10 cellular contexts compared by ENCODE assay signal in genomic region chr6:156395276-156395675, GRCh38.
DNase-seq lines count a peak whose midpoint lies in the region; ATAC-seq and TF ChIP-seq lines count a peak whose summit lies in the region.
"Had no signal": no experiment of that assay in that cellular context is flagged by ENCODE, and none has a peak within 500 bp of the region (broad histone marks: within the 10 kb centered on the region; RNA-seq: fewer than 3 reads in every experiment).

No MANE protein-coding gene starts in this region.

- H3K27me3 ChIP-seq in ovary: no peaks in the 10 kb centered on the region

- H3K4me1 ChIP-seq in ovary (ENCODE audit: insufficient read depth): no peaks in the 10 kb centered on the region

- intact Hi-C loops in ovary (cut with DNase I): no loop called here
- intact Hi-C loops in Right ventricle myocardium superior (cut with DNase I): no loop called here

- no peaks in the 10 kb centered on the region for H3K9me3 ChIP-seq in ovary

- TF ChIP-seq POLR2A in ovary (IDR thresholded peaks at IDR 0.05): no peak

- ATAC-seq in GM19467 (IDR thresholded peaks at IDR 0.05; ENCODE audit: unreplicated experiment) (peak; percentile 58), HG03432 (IDR thresholded peaks at IDR 0.05; ENCODE audit: unreplicated experiment) (peak; percentile 55), Right ventricle myocardium superior (ENCODE audit: poor library complexity) (no peak)

- TF ChIP-seq EP300 in ovary (IDR thresholded peaks at IDR 0.05): no peak

- no peak overlapping the region for H3K4me3 ChIP-seq in ovary

- no peak for TF ChIP-seq CTCF in ovary (IDR thresholded peaks at IDR 0.05)

- WGBS in ovary, 3 donors: 86 to 92% (median 91%) methylated on average over 6 of the region's 6 CpGs

- no peaks in the 10 kb centered on the region for H3K36me3 ChIP-seq in ovary

- peak; percentile 38 for DNase-seq in activated T-cell treated with anti-CD3 and anti-CD28 coated beads, Interleukin-2, amount 50 U/mL, for 1 hour
- DNase-seq in stimulated activated CD8-positive, alpha-beta memory T cell treated with anti-CD3 and anti-CD28 coated beads, Interleukin-4, amount 100 ng/mL, for 48 hours: peak; percentile 39
- DNase-seq in HCEC 1CT (no peak), ovary (no peak), HuH-7 (ENCODE audit: low spot score) (no peak), Right ventricle myocardium superior (no peak)
- DNase-seq: occipital lobe had no signal

- no peak overlapping the region for H3K27ac ChIP-seq in ovary
- H3K27ac ChIP-seq: epithelial cell of prostate had no signal

Comparison
In these comparisons a context has a peak if more than half of its experiments do, and no peak if none do; other contexts are left out.
1. DNase-seq: peak in activated T-cell treated with anti-CD3 and anti-CD28 coated beads, Interleukin-2, amount 50 U/mL, for 1 hour (single experiment) and stimulated activated CD8-positive, alpha-beta memory T cell treated with anti-CD3 and anti-CD28 coated beads, Interleukin-4, amount 100 ng/mL, for 48 hours (single experiment); none in HCEC 1CT (single experiment), ovary (0 of 5), HuH-7 (single experiment) and Right ventricle myocardium superior (single experiment).